In genomic region chr16:22198547-22199293, GRCh38 we compare ENCODE assay signal across 11 cellular contexts. TPM values are rescaled to one million over a fixed set of nuclear protein-coding genes. Genes with fewer than 3 reads are reported as not detected.
A peak's percentile ranks its signal among the peaks of the same experiment; 100 is the strongest.
DNase-seq lines count a peak whose midpoint lies in the region; ATAC-seq and TF ChIP-seq lines count a peak whose summit lies in the region.
"Had no signal": no experiment of that assay in that cellular context is flagged by ENCODE, and none has a peak within 500 bp of the region (broad histone marks: within the 10 kb centered on the region; RNA-seq: fewer than 3 reads in every experiment).

No MANE protein-coding gene starts in this region.

- no peak overlapping the region for H3K4me3 Mint-ChIP-seq in activated CD8-positive, alpha-beta T cell treated with anti-CD3 and anti-CD28 coated beads for 36 hours
- no peak overlapping the region for H3K4me3 Mint-ChIP-seq in activated CD8-positive, alpha-beta T cell treated with anti-CD3 and anti-CD28 coated beads, Interleukin-2, amount 10 ng/mL, durations not matched to agents 7 days and 5 days
- no peak overlapping the region for H3K4me3 Mint-ChIP-seq in type B pancreatic cell
- no peak overlapping the region for H3K4me3 Mint-ChIP-seq in immature natural killer cell

- H3K4me1 ChIP-seq in Panc1 (ENCODE audit: control insufficient read depth, insufficient read depth, low read length) = peaks cover 13% of the 10 kb centered on the region

- H3K27me3 Mint-ChIP-seq in activated CD8-positive, alpha-beta T cell treated with anti-CD3 and anti-CD28 coated beads for 36 hours = peaks cover 2% of the 10 kb centered on the region
- no peaks in the 10 kb centered on the region for H3K27me3 Mint-ChIP-seq in activated CD8-positive, alpha-beta T cell treated with anti-CD3 and anti-CD28 coated beads, Interleukin-2, amount 10 ng/mL, durations not matched to agents 7 days and 5 days (ENCODE audit: low read depth)
- H3K27me3 Mint-ChIP-seq in type B pancreatic cell (peaks cover 12% of the 10 kb centered on the region), immature natural killer cell (ENCODE audit: low read depth in 3 of 3) (peaks cover 12 to 21% (median 15%) of the 10 kb centered on the region in 3 donors)

- intact Hi-C loops in activated CD8-positive, alpha-beta T cell treated with anti-CD3 and anti-CD28 coated beads for 36 hours (cut with micrococcal nuclease) = no loop called here
- intact Hi-C loops in Panc1 (cut with micrococcal nuclease; ENCODE audit: unreplicated experiment) = loop anchor here (5.0 kb wide), 1 partner anchor 99 kb away; the partner anchor contains the start of gene POLR3E

- in situ Hi-C loops in Panc1 (cut with HindIII; ENCODE audit: low pct_unique_long_range_greater_than_20kb, low sequenced_read_pairs) = loop anchor here (25.0 kb wide), 1 partner anchor 111 kb away; the partner anchor contains the start of gene VWA3A

- no peak overlapping the region for H3K27ac ChIP-seq in Panc1 (ENCODE audit: low read length)
- H3K27ac ChIP-seq: BLaER1 had no signal

- H3K9me3 Mint-ChIP-seq in activated CD8-positive, alpha-beta T cell treated with anti-CD3 and anti-CD28 coated beads for 36 hours = peaks cover 4% of the 10 kb centered on the region
- no peaks in the 10 kb centered on the region for H3K9me3 Mint-ChIP-seq in activated CD8-positive, alpha-beta T cell treated with anti-CD3 and anti-CD28 coated beads, Interleukin-2, amount 10 ng/mL, durations not matched to agents 7 days and 5 days (ENCODE audit: insufficient read depth)
- no peaks in the 10 kb centered on the region for H3K9me3 Mint-ChIP-seq in type B pancreatic cell
- no peaks in the 10 kb centered on the region for H3K9me3 Mint-ChIP-seq in immature natural killer cell

- POLR2A ChIA-PET in activated CD8-positive, alpha-beta T cell treated with anti-CD3 and anti-CD28 coated beads for 36 hours (lab: Charles Lee) = interaction anchor here (0.7 to 1.5 kb wide), 4 partner anchors 8 to 100 kb away, joined by 3 to 4 read pairs (median 3); partner anchors contain the start of gene EEF2K
- POLR2A ChIA-PET in activated CD8-positive, alpha-beta T cell treated with anti-CD3 and anti-CD28 coated beads, Interleukin-2, amount 10 ng/mL, durations not matched to agents 7 days and 5 days (lab: Charles Lee) = no interaction called here
- POLR2A ChIA-PET in Panc1 (lab: Charles Lee) = interaction anchor here (0.6 kb wide), 1 partner anchor 168 kb away, joined by 3 read pairs; no protein-coding TSS in a partner anchor

- H3K36me3 ChIP-seq in Panc1 (ENCODE audit: control insufficient read depth, insufficient read depth, low read length) = no peaks in the 10 kb centered on the region
- H3K36me3 ChIP-seq: BLaER1 had no signal

- H3K4me1 Mint-ChIP-seq in activated CD8-positive, alpha-beta T cell treated with anti-CD3 and anti-CD28 coated beads for 36 hours (ENCODE audit: low read depth) = peaks cover 28% of the 10 kb centered on the region
- peaks cover 35% of the 10 kb centered on the region for H3K4me1 Mint-ChIP-seq in activated CD8-positive, alpha-beta T cell treated with anti-CD3 and anti-CD28 coated beads, Interleukin-2, amount 10 ng/mL, durations not matched to agents 7 days and 5 days (ENCODE audit: low read depth)
- H3K4me1 Mint-ChIP-seq in type B pancreatic cell (ENCODE audit: unreplicated experiment) (peaks cover 13% of the 10 kb centered on the region), immature natural killer cell (peaks cover 23 to 34% of the 10 kb centered on the region in 2 donors)

- TF ChIP-seq CTCF in activated CD8-positive, alpha-beta T cell treated with anti-CD3 and anti-CD28 coated beads for 36 hours (IDR thresholded peaks at IDR 0.05) = no peak
- TF ChIP-seq CTCF in Panc1 (IDR thresholded peaks at IDR 0.05) (peak; percentile 48), fibroblast of the aortic adventitia (IDR thresholded peaks at IDR 0.05; ENCODE audit: insufficient read depth, low read length) (peak; percentile 23), type B pancreatic cell (conservative IDR thresholded peaks at IDR 0.05) (no peak)

- DNase-seq in activated CD8-positive, alpha-beta T cell treated with anti-CD3 and anti-CD28 coated beads for 36 hours = no peak
- DNase-seq in activated CD8-positive, alpha-beta T cell treated with anti-CD3 and anti-CD28 coated beads, Interleukin-2, amount 10 ng/mL, durations not matched to agents 7 days and 5 days = no peak
- DNase-seq in Panc1 (ENCODE audit: low read depth, low spot score) = no peak
- peak; percentile 46 for DNase-seq in fibroblast of the aortic adventitia (ENCODE audit: low read depth)
- DNase-seq in type B pancreatic cell (ENCODE audit: extremely low spot score, unreplicated experiment) = no peak
- no peak for DNase-seq in immature natural killer cell
- no peak for DNase-seq in dermis blood vessel endothelial cell

- H3K9me3 ChIP-seq in Panc1 (ENCODE audit: control insufficient read depth, insufficient read depth, low read depth, low read length) = no peaks in the 10 kb centered on the region
- H3K9me3 ChIP-seq: BLaER1 had no signal

- peaks cover 10% of the 10 kb centered on the region for H3K36me3 Mint-ChIP-seq in activated CD8-positive, alpha-beta T cell treated with anti-CD3 and anti-CD28 coated beads for 36 hours (ENCODE audit: low read depth)
- H3K36me3 Mint-ChIP-seq in activated CD8-positive, alpha-beta T cell treated with anti-CD3 and anti-CD28 coated beads, Interleukin-2, amount 10 ng/mL, durations not matched to agents 7 days and 5 days (ENCODE audit: low read depth) = peaks cover 6% of the 10 kb centered on the region
- H3K36me3 Mint-ChIP-seq in type B pancreatic cell = peaks cover 3% of the 10 kb centered on the region
- H3K36me3 Mint-ChIP-seq in immature natural killer cell = no peaks in the 10 kb centered on the region

- H3K4me3 ChIP-seq in Panc1 (ENCODE audit: low read depth in 2 of 2, low read length in 2 of 2) = no peak overlapping the region
- no peak overlapping the region for H3K4me3 ChIP-seq in fibroblast of the aortic adventitia (ENCODE audit: low read depth, low read length)
- H3K4me3 ChIP-seq: BLaER1 had no signal

- no TSS peak for BruUV-seq in Panc1 (replicated peaks; lab: Mats Ljungman, UMichigan)

- no peak for ATAC-seq in activated CD8-positive, alpha-beta T cell treated with anti-CD3 and anti-CD28 coated beads for 36 hours
- ATAC-seq in activated CD8-positive, alpha-beta T cell treated with anti-CD3 and anti-CD28 coated beads, Interleukin-2, amount 10 ng/mL, durations not matched to agents 7 days and 5 days = no peak
- no peak for ATAC-seq in Panc1
- ATAC-seq in HG02973 (IDR thresholded peaks at IDR 0.05; ENCODE audit: unreplicated experiment) = no peak

- peak overlapping the region; percentile 52 for H3K27ac Mint-ChIP-seq in activated CD8-positive, alpha-beta T cell treated with anti-CD3 and anti-CD28 coated beads for 36 hours
- no peak overlapping the region for H3K27ac Mint-ChIP-seq in activated CD8-positive, alpha-beta T cell treated with anti-CD3 and anti-CD28 coated beads, Interleukin-2, amount 10 ng/mL, durations not matched to agents 7 days and 5 days
- H3K27ac Mint-ChIP-seq in type B pancreatic cell = peak overlapping the region; percentile 53
- no peak overlapping the region for H3K27ac Mint-ChIP-seq in immature natural killer cell

- H3K27me3 ChIP-seq in Panc1 (ENCODE audit: control insufficient read depth, insufficient read depth, low read length) = no peaks in the 10 kb centered on the region

- CTCF ChIA-PET in activated CD8-positive, alpha-beta T cell treated with anti-CD3 and anti-CD28 coated beads for 36 hours (lab: Charles Lee) = interaction anchor here (1.4 kb wide), 1 partner anchor 98 kb away, joined by 4 read pairs; no protein-coding TSS in a partner anchor
- CTCF ChIA-PET in activated CD8-positive, alpha-beta T cell treated with anti-CD3 and anti-CD28 coated beads, Interleukin-2, amount 10 ng/mL, durations not matched to agents 7 days and 5 days (lab: Charles Lee) = interaction anchor here (1.1 to 22.2 kb wide), 3 partner anchors 10 to 100 kb away, joined by 3 to 355 read pairs (median 8); partner anchors contain the start of gene POLR3E
- CTCF ChIA-PET in Panc1 (lab: Charles Lee) = no interaction called here

RNA-seq across cellular contexts. Expression of gene EEF2K, which starts 7.4 kb away (rescaled TPM):
- total RNA-seq in activated CD8-positive, alpha-beta T cell treated with anti-CD3 and anti-CD28 coated beads for 36 hours = 10 to 100 TPM; 28.6 to 31.2 TPM
- total RNA-seq in activated CD8-positive, alpha-beta T cell treated with anti-CD3 and anti-CD28 coated beads, Interleukin-2, amount 10 ng/mL, durations not matched to agents 7 days and 5 days = 10 to 100 TPM; 27.7 to 28.9 TPM
- total RNA-seq in Panc1 (2021; ENCODE audit: unreplicated experiment) = 15.0 TPM
- polyA plus RNA-seq in Panc1 (2012; ENCODE audit: insufficient read length) = 9.8 TPM
- total RNA-seq in fibroblast of the aortic adventitia (ENCODE audit: low replicate concordance) = 34.4 and 57.3 TPM in 2 replicates
- 16.2 and 22.5 TPM in 2 replicates for total RNA-seq in type B pancreatic cell (ENCODE audit: low replicate concordance)
- polyA plus RNA-seq in immature natural killer cell = 1 to 10 TPM in 2 of 3 donors, not detected in 1; 1.1 to 3.2 TPM
- total RNA-seq in dermis blood vessel endothelial cell = 44.1 and 59.6 TPM in 2 replicates

RNA-seq across cellular contexts. Expression of gene SDR42E2, which starts 36.4 kb away (rescaled TPM):
- under 1 TPM in 1 of 2 experiments, not detected in 1; 0.14 TPM for total RNA-seq in activated CD8-positive, alpha-beta T cell treated with anti-CD3 and anti-CD28 coated beads for 36 hours
- total RNA-seq in activated CD8-positive, alpha-beta T cell treated with anti-CD3 and anti-CD28 coated beads, Interleukin-2, amount 10 ng/mL, durations not matched to agents 7 days and 5 days = under 1 TPM in 1 of 2 experiments, not detected in 1; 0.16 TPM
- total RNA-seq in Panc1 (2021; ENCODE audit: unreplicated experiment) = 0.05 TPM
- polyA plus RNA-seq in Panc1 (2012; ENCODE audit: insufficient read length) = not detected
- not detected in 2 replicates for total RNA-seq in fibroblast of the aortic adventitia (ENCODE audit: low replicate concordance)
- total RNA-seq in type B pancreatic cell (ENCODE audit: low replicate concordance) = 0.19 TPM in 1 of 2 replicates, not detected in the other
- under 1 TPM in 2 of 3 donors, not detected in 1; 0.47 to 0.51 TPM for polyA plus RNA-seq in immature natural killer cell
- not detected in 2 replicates for total RNA-seq in dermis blood vessel endothelial cell
- total RNA-seq: activated CD8-positive, alpha-beta memory T cell treated with anti-CD3 and anti-CD28 coated beads for 36 hours; NCI-H460 had no signal

Comparison
In these comparisons a context has a peak if more than half of its experiments do, and no peak if none do; other contexts are left out.
1. H3K27ac Mint-ChIP-seq: peak in activated CD8-positive, alpha-beta T cell treated with anti-CD3 and anti-CD28 coated beads for 36 hours (single experiment) and type B pancreatic cell (single experiment); none in activated CD8-positive, alpha-beta T cell treated with anti-CD3 and anti-CD28 coated beads, Interleukin-2, amount 10 ng/mL, durations not matched to agents 7 days and 5 days (single experiment) and immature natural killer cell (0 of 6).
2. CTCF ChIP-seq: peak in Panc1 (single experiment) and fibroblast of the aortic adventitia (single experiment); none in activated CD8-positive, alpha-beta T cell treated with anti-CD3 and anti-CD28 coated beads for 36 hours (single experiment) and type B pancreatic cell (single experiment).